9 cellular contexts compared by ENCODE assay signal in genomic region chr2:126664639-126665038, GRCh38. TPM values are rescaled to one million over a fixed set of nuclear protein-coding genes. Genes with fewer than 3 reads are reported as not detected.
DNase-seq lines count a peak whose midpoint lies in the region; ATAC-seq, FAIRE-seq and TF ChIP-seq lines count a peak whose summit lies in the region.
"Had no signal": no experiment of that assay in that cellular context is flagged by ENCODE, and none has a peak within 500 bp of the region (broad histone marks: within the 10 kb centered on the region; RNA-seq: fewer than 3 reads in every experiment).

No MANE protein-coding gene starts in this region.

- no peak for FAIRE-seq in GM12891 (lab: Jason Lieb, UNC)

- ATAC-seq in GM18511 (IDR thresholded peaks at IDR 0.05; ENCODE audit: unreplicated experiment) (peak; percentile 46), GM21528 (IDR thresholded peaks at IDR 0.05; ENCODE audit: low FRiP score, unreplicated experiment) (peak; percentile 48), HG03442 (IDR thresholded peaks at IDR 0.05; ENCODE audit: unreplicated experiment) (peak; percentile 22), SK-N-SH treated with all-trans-retinoic acid at 6 μM for 48 hours (no peak)

- DNase-seq in mesenteric fat pad (ENCODE audit: low spot score) (peak; percentile 43), CD1c-positive myeloid dendritic cell (ENCODE audit: extremely low spot score) (no peak), GM12891 (ENCODE audit: insufficient read length, low spot score) (no peak), cerebellar nuclear complex (lab: John Stamatoyannopoulos, UW) (no peak)
- DNase-seq: NCI-H2029 treated with DMSO at 0.1 percent for 48 hours had no signal

- no peak for TF ChIP-seq POLR2A in GM12891 (IDR thresholded peaks at IDR 0.05; ENCODE audit: low read depth, low read length)

TF ChIP-seq in SK-N-SH treated with all-trans-retinoic acid at 6 μM for 48 hours, 23 proteins besides CTCF, POLR2A, EP300 and RAD21:
- TF ChIP-seq GLIS3 (CRISPR knock-in tag; IDR thresholded peaks at IDR 0.05) (no peak), ARNTL (CRISPR knock-in tag; IDR thresholded peaks at IDR 0.05; ENCODE audit: borderline replicate concordance, low read depth) (no peak), SNAI2 (CRISPR knock-in tag; IDR thresholded peaks at IDR 0.05) (no peak), PATZ1 (CRISPR knock-in tag; IDR thresholded peaks at IDR 0.05; ENCODE audit: borderline replicate concordance) (no peak), TCF4 (CRISPR knock-in tag; IDR thresholded peaks at IDR 0.05; ENCODE audit: borderline replicate concordance) (no peak), PPARA (CRISPR knock-in tag; IDR thresholded peaks at IDR 0.05; ENCODE audit: borderline replicate concordance) (no peak), ZFP3 (CRISPR knock-in tag; IDR thresholded peaks at IDR 0.05) (no peak), ZNF8 (CRISPR knock-in tag; IDR thresholded peaks at IDR 0.05) (no peak), TOX (CRISPR knock-in tag; IDR thresholded peaks at IDR 0.05; ENCODE audit: borderline replicate concordance) (no peak)

TF ChIP-seq in GM12891, 5 proteins besides CTCF, POLR2A, EP300 and RAD21:
- TF ChIP-seq TAF1 (IDR thresholded peaks at IDR 0.05; ENCODE audit: low read depth, low read length) (no peak), POU2F2 (IDR thresholded peaks at IDR 0.05; ENCODE audit: low read depth, low read length) (no peak), POLR2AphosphoS5 (IDR thresholded peaks at IDR 0.05; ENCODE audit: low read depth, low read length) (no peak), SPI1 (IDR thresholded peaks at IDR 0.05; ENCODE audit: low read depth, low read length) (no peak), PAX5 (IDR thresholded peaks at IDR 0.05; ENCODE audit: insufficient read depth, low read length, severe bottlenecking) (no peak)
TF ChIP-seq in GM12891: peak in this region for 0.

RNA-seq across cellular contexts. Expression of gene GYPC, which starts 8.7 kb away (rescaled TPM):
- total RNA-seq in mesenteric fat pad, result 175 TPM
- 130 TPM for polyA plus RNA-seq in GM12891 (2012; ENCODE audit: low read depth, missing spikeins)
